In genomic region chr22:25404556-25404922, GRCh38 we compare ENCODE assay signal across 8 cellular contexts.
DNase-seq lines count a peak whose midpoint lies in the region; ATAC-seq and TF ChIP-seq lines count a peak whose summit lies in the region.

No MANE protein-coding gene starts in this region.

- H3K4me3 ChIP-seq in HL-60 (replicated peaks; ENCODE audit: insufficient read depth, low read length) (peak overlapping the region; percentile 82), astrocyte of the spinal cord (ENCODE audit: low read depth, low read length) (peak overlapping the region; percentile 48), thoracic aorta (peak overlapping the region; percentile 76)

- H3K27ac ChIP-seq in HL-60 (replicated peaks) (peak overlapping the region; percentile 80), thoracic aorta (peak overlapping the region; percentile 38 to 87)

- peak; percentile 11 for DNase-seq in EL
- DNase-seq in HL-60 (ENCODE audit: low read depth in 1 of 2, low spot score in 1 of 2), result no peak
- no peak for DNase-seq in astrocyte of the spinal cord (ENCODE audit: low read depth, low spot score)
- DNase-seq in left lobe of liver (ENCODE audit: low spot score), result peak; percentile 53
- no peak for DNase-seq in thoracic aorta (ENCODE audit: low spot score)
- no peak for DNase-seq in globus pallidus (ENCODE audit: low spot score)

- no peaks in the 10 kb centered on the region for H3K27me3 ChIP-seq in HL-60 (ENCODE audit: insufficient read depth, poor library complexity, severe bottlenecking)
- no peaks in the 10 kb centered on the region for H3K27me3 ChIP-seq in thoracic aorta (replicated peaks; ENCODE audit: insufficient read depth)

- peaks cover 22 to 30% of the 10 kb centered on the region in 2 donors for H3K4me1 ChIP-seq in thoracic aorta (ENCODE audit: control insufficient read depth in 1 of 2, low read depth in 2 of 2)

- TF ChIP-seq CTCF in HL-60 (IDR thresholded peaks at IDR 0.05; ENCODE audit: insufficient read depth, low read length), result no peak
- no peak for TF ChIP-seq CTCF in astrocyte of the spinal cord (IDR thresholded peaks at IDR 0.05; ENCODE audit: low read depth, low read length)
- TF ChIP-seq CTCF in thoracic aorta (IDR thresholded peaks at IDR 0.05), result no peak

- no peaks in the 10 kb centered on the region for H3K36me3 ChIP-seq in thoracic aorta

- no peaks in the 10 kb centered on the region for H3K9me3 ChIP-seq in thoracic aorta

- no peak for ATAC-seq in left lobe of liver
- ATAC-seq in thoracic aorta (ENCODE audit: insufficient number of reproducible peaks, low FRiP score, low read depth), result no peak
- no peak for ATAC-seq in HG03565 (IDR thresholded peaks at IDR 0.05; ENCODE audit: unreplicated experiment)
- no peak for ATAC-seq in GM18858 (IDR thresholded peaks at IDR 0.05; ENCODE audit: unreplicated experiment)

- in situ Hi-C loops in astrocyte of the spinal cord (cut with HindIII; ENCODE audit: low sequenced_read_pairs), result no loop called here

Comparison
In these comparisons a context has a peak if more than half of its experiments do, and no peak if none do; other contexts are left out.
1. DNase-seq: peak in EL (single experiment) and left lobe of liver (single experiment); none in HL-60 (0 of 2), astrocyte of the spinal cord (single experiment), thoracic aorta (single experiment) and globus pallidus (single experiment).
2. Peak in every context shown above with its lines, with median percentiles within 50 percentile points of each other: H3K4me3 ChIP-seq.